In genomic region chr7:43430412-43430811, GRCh38 we compare ENCODE assay signal across 13 cellular contexts.
"Had no signal": no experiment of that assay in that cellular context is flagged by ENCODE, and none has a peak within 500 bp of the region (broad histone marks: within the 10 kb centered on the region; RNA-seq: fewer than 3 reads in every experiment).

No MANE protein-coding gene starts in this region.

- DNase-seq: activated CD4-positive, alpha-beta memory T cell treated with anti-CD3 and anti-CD28 coated beads, Interleukin-2, amount 10 ng/mL, durations not matched to agents 7 days and 5 days; activated CD4-positive, alpha-beta T cell treated with anti-CD3 and anti-CD28 coated beads for 1 hour; activated gamma-delta T cell treated with Interleukin-2 at 50 U/mL for 16 hours; activated naive CD8-positive, alpha-beta T cell treated with anti-CD3 and anti-CD28 coated beads for 36 hours; activated T-cell treated with anti-CD3 and anti-CD28 coated beads, Interleukin-2, amount 50 U/mL, for 72 hours; anterior cingulate cortex; cerebellar nuclear complex; dermis blood vessel endothelial cell; heart left ventricle; left lung; stomach had no signal

- H3K27me3 ChIP-seq: heart left ventricle, left lung, stomach had no signal

- ATAC-seq: activated T-cell treated with anti-CD3 and anti-CD28 coated beads, Interleukin-2, amount 50 U/mL, for 72 hours; heart left ventricle; left lung had no signal

- H3K36me3 ChIP-seq: heart left ventricle, left lung, stomach, thoracic aorta had no signal

- H3K27ac ChIP-seq: heart left ventricle, left lung, skin epidermis, stomach, thoracic aorta had no signal

- H3K4me3 ChIP-seq: heart left ventricle, left lung, skin epidermis, stomach, thoracic aorta had no signal

- H3K4me1 ChIP-seq: heart left ventricle, left lung, stomach had no signal

- H3K9me3 ChIP-seq: left lung, stomach, thoracic aorta had no signal
